In genomic region chr17:19752216-19753048, GRCh38 we compare ENCODE assay signal across 1 cellular context.
TF ChIP-seq lines count a peak whose summit lies in the region.

No MANE protein-coding gene starts in this region.

TF ChIP-seq in H1, 55 proteins besides CTCF, POLR2A, EP300 and RAD21:
- TF ChIP-seq ASH2L (IDR thresholded peaks at IDR 0.05; ENCODE audit: low read length) = no peak
- no peak for TF ChIP-seq USF2 (IDR thresholded peaks at IDR 0.05; ENCODE audit: low read length)
- TF ChIP-seq RNF2 (IDR thresholded peaks at IDR 0.05; ENCODE audit: borderline replicate concordance, low read depth, low read length, missing control alignments, poor library complexity, severe bottlenecking) = no peak
